In genomic region chr5:50966986-50967385, GRCh38 we compare ENCODE assay signal across 10 cellular contexts.
DNase-seq lines count a peak whose midpoint lies in the region; ATAC-seq and TF ChIP-seq lines count a peak whose summit lies in the region.
"Had no signal": no experiment of that assay in that cellular context is flagged by ENCODE, and none has a peak within 500 bp of the region (broad histone marks: within the 10 kb centered on the region; RNA-seq: fewer than 3 reads in every experiment).

No MANE protein-coding gene starts in this region.

- TF ChIP-seq POLR2A in esophagus muscularis mucosa (IDR thresholded peaks at IDR 0.05; ENCODE audit: low read depth), result no peak

- H3K14ac ChIP-seq in trophoblast cell (ENCODE audit: low read length), result no peak overlapping the region

- H2BK120ac ChIP-seq in trophoblast cell (ENCODE audit: insufficient read depth, low read length, poor library complexity), result no peak overlapping the region

- no peak overlapping the region for H2BK12ac ChIP-seq in trophoblast cell (ENCODE audit: low read length)

- no peak overlapping the region for H3K18ac ChIP-seq in trophoblast cell (ENCODE audit: low read length)

- H3K4me1 ChIP-seq in esophagus muscularis mucosa (peaks cover 38 to 60% (median 53%) of the 10 kb centered on the region in 4 donors), trophoblast cell (ENCODE audit: control insufficient read depth in 1 of 2, insufficient read depth in 2 of 2, low read length in 2 of 2) (peaks cover 7 to 11% of the 10 kb centered on the region in 2 experiments), Caco-2 (no peaks in the 10 kb centered on the region)

- H3K23ac ChIP-seq in trophoblast cell (ENCODE audit: low read length), result no peak overlapping the region

- no peak overlapping the region for H2AK5ac ChIP-seq in trophoblast cell (ENCODE audit: low read length)

- H3K9me3 ChIP-seq in esophagus muscularis mucosa (no peaks in the 10 kb centered on the region), trophoblast cell (ENCODE audit: insufficient read depth, low read depth, low read length) (no peaks in the 10 kb centered on the region), Caco-2 (no peaks in the 10 kb centered on the region)

- H3K4me3 ChIP-seq in esophagus muscularis mucosa (peak overlapping the region; percentile 46 to 58 (median 48)), trophoblast cell (ENCODE audit: low read depth, low read length) (no peak overlapping the region), Caco-2 (ENCODE audit: low read depth, low read length) (no peak overlapping the region)

- TF ChIP-seq EP300 in esophagus muscularis mucosa (IDR thresholded peaks at IDR 0.05), result no peak

- H3K36me3 ChIP-seq in esophagus muscularis mucosa (no peaks in the 10 kb centered on the region), trophoblast cell (ENCODE audit: control insufficient read depth in 1 of 2, insufficient read depth in 2 of 2, low read length in 2 of 2) (no peaks in the 10 kb centered on the region), Caco-2 (ENCODE audit: control insufficient read depth, insufficient read depth, low read length) (no peaks in the 10 kb centered on the region)

- POLR2A ChIA-PET in Caco-2 (lab: Charles Lee), result no interaction called here

- H3K4me2 ChIP-seq in trophoblast cell (ENCODE audit: low read length), result peak overlapping the region; percentile 4

- no peaks in the 10 kb centered on the region for H3K9me3 Mint-ChIP-seq in Caco-2 (ENCODE audit: unreplicated experiment)

- H3K9ac ChIP-seq in trophoblast cell (ENCODE audit: low read length), result no peak overlapping the region
- H3K9ac ChIP-seq: GM23248 had no signal

- H3K27me3 ChIP-seq in esophagus muscularis mucosa (peaks cover 0 to 88% (median 75%) of the 10 kb centered on the region in 4 donors), trophoblast cell (ENCODE audit: insufficient read depth, low read length) (peaks cover 70% of the 10 kb centered on the region), Caco-2 (replicated peaks; ENCODE audit: control insufficient read depth, insufficient read depth, low read length) (no peaks in the 10 kb centered on the region)

- H3K36me3 Mint-ChIP-seq in Caco-2 (ENCODE audit: insufficient read depth, unreplicated experiment), result no peaks in the 10 kb centered on the region

- H2BK5ac ChIP-seq in trophoblast cell (ENCODE audit: low read depth, low read length, poor library complexity), result no peak overlapping the region

- DNase-seq in DMS79 treated with DMSO at 0.1 percent for 48 hours (lab: John Stamatoyannopoulos, UW), result peak; percentile 76
- peak; percentile 55 for DNase-seq in NCI-H345 (lab: John Stamatoyannopoulos, UW)
- no peak for DNase-seq in esophagus muscularis mucosa (ENCODE audit: extremely low spot score)
- no peak for DNase-seq in trophoblast cell
- no peak for DNase-seq in NCI-H1105 (lab: John Stamatoyannopoulos, UW)
- no peak for DNase-seq in Caco-2
- DNase-seq in NCI-H1048 (lab: John Stamatoyannopoulos, UW), result no peak

- no peaks in the 10 kb centered on the region for H3K79me1 ChIP-seq in trophoblast cell (ENCODE audit: low read length)

- H3K79me2 ChIP-seq in trophoblast cell (ENCODE audit: control insufficient read depth, insufficient read depth, low read length, poor library complexity), result no peaks in the 10 kb centered on the region

- no peak overlapping the region for H4K12ac ChIP-seq in trophoblast cell (ENCODE audit: low read depth, low read length)

- H3K27ac Mint-ChIP-seq in Caco-2 (ENCODE audit: unreplicated experiment), result no peak overlapping the region
- H3K27ac Mint-ChIP-seq: stimulated activated memory B cell treated with anti-CD40 and anti-IgM and Interleukin-4, amounts not matched to agents 10 μg/mL and 1 μg/mL and 100 μg/mL, for 72 hours had no signal

- no peak for ATAC-seq in GM19351 (IDR thresholded peaks at IDR 0.05; ENCODE audit: unreplicated experiment)
- ATAC-seq: stimulated activated memory B cell treated with anti-CD40 and anti-IgM and Interleukin-4, amounts not matched to agents 10 μg/mL and 1 μg/mL and 100 μg/mL, for 72 hours had no signal

- H3K4me3 Mint-ChIP-seq in Caco-2 (ENCODE audit: unreplicated experiment), result no peak overlapping the region

- peaks cover 6% of the 10 kb centered on the region for H3K27me3 Mint-ChIP-seq in Caco-2 (ENCODE audit: insufficient read depth, unreplicated experiment)

- H3K4ac ChIP-seq in trophoblast cell (ENCODE audit: low read depth, low read length), result no peak overlapping the region

- no TSS peak for BruUV-seq in Caco-2 (replicated peaks; lab: Mats Ljungman, UMichigan)

- H4K8ac ChIP-seq in trophoblast cell (ENCODE audit: low read depth, low read length), result no peak overlapping the region

- H3K27ac ChIP-seq in esophagus muscularis mucosa (replicated peaks in 1 of 4) (no peak overlapping the region), trophoblast cell (ENCODE audit: low read depth, low read length) (no peak overlapping the region)
- H3K27ac ChIP-seq: GM23248 had no signal

- H3K4me1 Mint-ChIP-seq in Caco-2 (ENCODE audit: low read depth, unreplicated experiment), result no peaks in the 10 kb centered on the region

- no peak overlapping the region for H4K91ac ChIP-seq in trophoblast cell (ENCODE audit: low read depth, low read length)

- H2AFZ ChIP-seq in trophoblast cell (ENCODE audit: insufficient read depth, low read length, poor library complexity), result no peak overlapping the region
- H2AFZ ChIP-seq: GM23248 had no signal

- CTCF ChIA-PET in Caco-2 (lab: Charles Lee), result interaction anchor here (0.6 kb wide), 1 partner anchor 1042 kb away, joined by 3 read pairs; no protein-coding TSS in a partner anchor

- 7% methylated on average over 7 of the region's 7 CpGs for WGBS in esophagus muscularis mucosa
- WGBS in trophoblast cell (ENCODE audit: extremely low coverage, insufficient coverage, insufficient read length), result no CpG with 5 or more reads among the region's 7 CpGs

- no peak for TF ChIP-seq CTCF in esophagus muscularis mucosa (IDR thresholded peaks at IDR 0.05)
- no peak for TF ChIP-seq CTCF in Caco-2 (IDR thresholded peaks at IDR 0.05; ENCODE audit: insufficient read depth in 1 of 2, low read depth in 1 of 2, low read length in 1 of 2, severe bottlenecking in 1 of 2, unreplicated experiment in 1 of 2)

- intact Hi-C loops in esophagus muscularis mucosa (cut with DNase I), result no loop called here
- intact Hi-C loops in Caco-2 (cut with micrococcal nuclease; ENCODE audit: unreplicated experiment), result loop anchor here (10.0 kb wide), 2 partner anchors 168 to 718 kb away; no protein-coding TSS in a partner anchor

Comparison
In these comparisons a context has a peak if more than half of its experiments do, and no peak if none do; other contexts are left out.
1. DNase-seq: peak in DMS79 treated with DMSO at 0.1 percent for 48 hours (single experiment) and NCI-H345 (single experiment); none in esophagus muscularis mucosa (single experiment), trophoblast cell (0 of 2), NCI-H1105 (single experiment), Caco-2 (0 of 2) and NCI-H1048 (single experiment).
2. H3K4me3 ChIP-seq: peak in esophagus muscularis mucosa (4 of 4); none in trophoblast cell (single experiment) and Caco-2 (single experiment).